Comparison of ENCODE assay signal across 19 cellular contexts in genomic region chr6:12593720-12594540, GRCh38.
A peak's percentile ranks its signal among the peaks of the same experiment; 100 is the strongest.
DNase-seq lines count a peak whose midpoint lies in the region; ATAC-seq, FAIRE-seq and TF ChIP-seq lines count a peak whose summit lies in the region.
"Had no signal": no experiment of that assay in that cellular context is flagged by ENCODE, and none has a peak within 500 bp of the region (broad histone marks: within the 10 kb centered on the region; RNA-seq: fewer than 3 reads in every experiment).

No MANE protein-coding gene starts in this region.

- H3K9me3 Mint-ChIP-seq in chondrocyte (ENCODE audit: low read depth) (peaks cover 2% of the 10 kb centered on the region), neural progenitor cell (no peaks in the 10 kb centered on the region)
- no peaks in the 10 kb centered on the region for H3K9me3 Mint-ChIP-seq in activated CD4-positive, alpha-beta memory T cell treated with anti-CD3 and anti-CD28 coated beads, Interleukin-2, amount 10 ng/mL, durations not matched to agents 7 days and 5 days
- H3K9me3 Mint-ChIP-seq: activated naive CD8-positive, alpha-beta T cell treated with anti-CD3 and anti-CD28 coated beads, Interleukin-2, amount 50 U/mL, for 24 hours; activated T-cell treated with anti-CD3 and anti-CD28 coated beads, Interleukin-2, amount 50 U/mL, for 72 hours; natural killer cell had no signal

- DNase-seq in GM12892 (ENCODE audit: insufficient read length) (no peak), chondrocyte (ENCODE audit: low spot score) (no peak), neural progenitor cell (ENCODE audit: low spot score) (no peak), T-helper 2 cell (no peak), osteoblast (ENCODE audit: insufficient read length, low spot score, missing footprints) (no peak), HEK293T (ENCODE audit: extremely low spot score) (no peak)
- no peak for DNase-seq in activated CD4-positive, alpha-beta memory T cell treated with anti-CD3 and anti-CD28 coated beads, Interleukin-2, amount 10 ng/mL, durations not matched to agents 7 days and 5 days
- DNase-seq: activated naive CD8-positive, alpha-beta T cell treated with anti-CD3 and anti-CD28 coated beads, Interleukin-2, amount 50 U/mL, for 24 hours; activated T-cell treated with anti-CD3 and anti-CD28 coated beads, Interleukin-2, amount 50 U/mL, for 72 hours; C1 segment of cervical spinal cord; erythroblast; natural killer cell; NCI-H524; right cardiac atrium; stimulated activated CD4-positive, alpha-beta T cell treated with anti-CD3 and anti-CD28 coated beads, Interleukin-2, amount 100 ng/mL, for 48 hours had no signal

- H3K4me3 Mint-ChIP-seq in chondrocyte (ENCODE audit: unreplicated experiment) (no peak overlapping the region), neural progenitor cell (no peak overlapping the region)
- H3K4me3 Mint-ChIP-seq in activated CD4-positive, alpha-beta memory T cell treated with anti-CD3 and anti-CD28 coated beads, Interleukin-2, amount 10 ng/mL, durations not matched to agents 7 days and 5 days, result no peak overlapping the region
- H3K4me3 Mint-ChIP-seq: activated naive CD8-positive, alpha-beta T cell treated with anti-CD3 and anti-CD28 coated beads, Interleukin-2, amount 50 U/mL, for 24 hours; activated T-cell treated with anti-CD3 and anti-CD28 coated beads, Interleukin-2, amount 50 U/mL, for 72 hours; natural killer cell had no signal

- POLR2A ChIA-PET in activated CD4-positive, alpha-beta memory T cell treated with anti-CD3 and anti-CD28 coated beads, Interleukin-2, amount 10 ng/mL, durations not matched to agents 7 days and 5 days (lab: Charles Lee), result no interaction called here
- POLR2A ChIA-PET in HEK293T (lab: Yijun Ruan, JAX), result no interaction called here

- TF ChIP-seq CTCF in chondrocyte (IDR thresholded peaks at IDR 0.05) (no peak), neural progenitor cell (IDR thresholded peaks at IDR 0.05) (no peak), osteoblast (IDR thresholded peaks at IDR 0.05; ENCODE audit: extremely low read depth, low read depth, low read length) (no peak)

- no peaks in the 10 kb centered on the region for H3K36me3 Mint-ChIP-seq in chondrocyte (ENCODE audit: low read depth)
- H3K36me3 Mint-ChIP-seq in neural progenitor cell, result no peaks in the 10 kb centered on the region
- H3K36me3 Mint-ChIP-seq in activated CD4-positive, alpha-beta memory T cell treated with anti-CD3 and anti-CD28 coated beads, Interleukin-2, amount 10 ng/mL, durations not matched to agents 7 days and 5 days (ENCODE audit: low read depth), result no peaks in the 10 kb centered on the region
- H3K36me3 Mint-ChIP-seq: natural killer cell had no signal

- CTCF ChIA-PET in activated CD4-positive, alpha-beta memory T cell treated with anti-CD3 and anti-CD28 coated beads, Interleukin-2, amount 10 ng/mL, durations not matched to agents 7 days and 5 days (lab: Charles Lee), result no interaction called here
- CTCF ChIA-PET in HEK293T (lab: Yijun Ruan, JAX), result no interaction called here

- H3K27ac Mint-ChIP-seq in chondrocyte (ENCODE audit: unreplicated experiment) (peak overlapping the region; percentile 37), neural progenitor cell (no peak overlapping the region)
- no peak overlapping the region for H3K27ac Mint-ChIP-seq in activated CD4-positive, alpha-beta memory T cell treated with anti-CD3 and anti-CD28 coated beads, Interleukin-2, amount 10 ng/mL, durations not matched to agents 7 days and 5 days
- H3K27ac Mint-ChIP-seq: activated naive CD8-positive, alpha-beta T cell treated with anti-CD3 and anti-CD28 coated beads, Interleukin-2, amount 50 U/mL, for 24 hours; activated T-cell treated with anti-CD3 and anti-CD28 coated beads, Interleukin-2, amount 50 U/mL, for 72 hours; natural killer cell had no signal

- H3K9ac ChIP-seq in neural progenitor cell, result no peak overlapping the region

- H3K4me2 ChIP-seq in neural progenitor cell, result no peak overlapping the region
- no peak overlapping the region for H3K4me2 ChIP-seq in osteoblast (ENCODE audit: insufficient read depth, low read length)

- peak overlapping the region; percentile 13 for H2AFZ ChIP-seq in neural progenitor cell (replicated peaks)
- H2AFZ ChIP-seq in osteoblast (ENCODE audit: low read length), result no peak overlapping the region

- H3K4me3 ChIP-seq in neural progenitor cell (no peak overlapping the region), osteoblast (ENCODE audit: insufficient read depth, low read length) (no peak overlapping the region)
- H3K4me3 ChIP-seq: HAP-1 had no signal

- H3K27me3 Mint-ChIP-seq in chondrocyte (ENCODE audit: low read depth) (no peaks in the 10 kb centered on the region), neural progenitor cell (ENCODE audit: insufficient read depth, low read depth) (no peaks in the 10 kb centered on the region)
- peaks cover 12% of the 10 kb centered on the region for H3K27me3 Mint-ChIP-seq in activated CD4-positive, alpha-beta memory T cell treated with anti-CD3 and anti-CD28 coated beads, Interleukin-2, amount 10 ng/mL, durations not matched to agents 7 days and 5 days

- peak; percentile 34 for ATAC-seq in HG03342 (IDR thresholded peaks at IDR 0.05; ENCODE audit: unreplicated experiment)
- ATAC-seq: activated naive CD8-positive, alpha-beta T cell treated with anti-CD3 and anti-CD28 coated beads, Interleukin-2, amount 50 U/mL, for 24 hours; activated T-cell treated with anti-CD3 and anti-CD28 coated beads, Interleukin-2, amount 50 U/mL, for 72 hours; left lobe of liver; natural killer cell; right cardiac atrium had no signal

- H3K4me1 Mint-ChIP-seq in chondrocyte (ENCODE audit: low read depth) (peaks cover 31% of the 10 kb centered on the region), neural progenitor cell (no peaks in the 10 kb centered on the region)
- H3K4me1 Mint-ChIP-seq in activated CD4-positive, alpha-beta memory T cell treated with anti-CD3 and anti-CD28 coated beads, Interleukin-2, amount 10 ng/mL, durations not matched to agents 7 days and 5 days, result no peaks in the 10 kb centered on the region
- H3K4me1 Mint-ChIP-seq: natural killer cell had no signal

- H3K4me1 ChIP-seq in neural progenitor cell (no peaks in the 10 kb centered on the region), osteoblast (ENCODE audit: insufficient read depth, low read length) (no peaks in the 10 kb centered on the region)
- H3K4me1 ChIP-seq: HAP-1 had no signal

- H3K27ac ChIP-seq in neural progenitor cell, result no peak overlapping the region
- H3K27ac ChIP-seq in osteoblast (ENCODE audit: low read depth, low read length), result no peak overlapping the region

- H3K79me2 ChIP-seq in neural progenitor cell (ENCODE audit: low read depth) (no peaks in the 10 kb centered on the region), osteoblast (ENCODE audit: insufficient read depth, low read length) (no peaks in the 10 kb centered on the region)

- no peaks in the 10 kb centered on the region for H3K36me3 ChIP-seq in neural progenitor cell
- no peaks in the 10 kb centered on the region for H3K36me3 ChIP-seq in osteoblast (ENCODE audit: insufficient read depth, low read length)
- H3K36me3 ChIP-seq: HAP-1 had no signal

- no peak for TF ChIP-seq POLR2A in GM12892 (IDR thresholded peaks at IDR 0.05; ENCODE audit: low read depth, low read length)

- H4K20me1 ChIP-seq in neural progenitor cell (ENCODE audit: low read depth) (no peaks in the 10 kb centered on the region), osteoblast (ENCODE audit: insufficient read depth, low read length) (no peaks in the 10 kb centered on the region)

- H3K27me3 ChIP-seq in neural progenitor cell (no peaks in the 10 kb centered on the region), osteoblast (ENCODE audit: insufficient read depth, low read length) (no peaks in the 10 kb centered on the region)

- H3F3A ChIP-seq in neural progenitor cell (ENCODE audit: low read depth), result no peaks in the 10 kb centered on the region

- FAIRE-seq in GM12892 (lab: Jason Lieb, UNC), result peak; percentile 21
- FAIRE-seq: urothelium cell line had no signal

- H3K9me3 ChIP-seq in neural progenitor cell (ENCODE audit: low read depth) (no peaks in the 10 kb centered on the region), osteoblast (ENCODE audit: low read depth, low read length) (no peaks in the 10 kb centered on the region)
- H3K9me3 ChIP-seq: HAP-1 had no signal

TF ChIP-seq in HEK293T, 16 proteins besides CTCF, POLR2A, EP300 and RAD21:
- no peak for TF ChIP-seq ARNT (IDR thresholded peaks at IDR 0.05)
TF ChIP-seq in HEK293T: peak in this region for 0.
